ENCODE assay signal across 9 cellular contexts in genomic region chr15:45197512-45197911, GRCh38. TPM values are rescaled to one million over a fixed set of nuclear protein-coding genes. Genes with fewer than 3 reads are reported as not detected.
A peak's percentile ranks its signal among the peaks of the same experiment; 100 is the strongest.
DNase-seq lines count a peak whose midpoint lies in the region; ATAC-seq and TF ChIP-seq lines count a peak whose summit lies in the region.
"Had no signal": no experiment of that assay in that cellular context is flagged by ENCODE, and none has a peak within 500 bp of the region (broad histone marks: within the 10 kb centered on the region; RNA-seq: fewer than 3 reads in every experiment).

No MANE protein-coding gene starts in this region.

- no peaks in the 10 kb centered on the region for H3K79me2 ChIP-seq in OCI-LY1 (ENCODE audit: insufficient read depth, low read length)
- H3K79me2 ChIP-seq in smooth muscle cell (ENCODE audit: low read depth): no peaks in the 10 kb centered on the region

- peak overlapping the region; percentile 7 for H3K27ac Mint-ChIP-seq in activated naive CD4-positive, alpha-beta T cell treated with anti-CD3 and anti-CD28 coated beads for 36 hours
- no peak overlapping the region for H3K27ac Mint-ChIP-seq in endodermal cell

- H4K20me1 ChIP-seq in OCI-LY1 (ENCODE audit: insufficient read depth, low read length) (no peaks in the 10 kb centered on the region), smooth muscle cell (ENCODE audit: low read depth) (no peaks in the 10 kb centered on the region)

- no peaks in the 10 kb centered on the region for H3K9me3 Mint-ChIP-seq in activated naive CD4-positive, alpha-beta T cell treated with anti-CD3 and anti-CD28 coated beads for 36 hours
- no peaks in the 10 kb centered on the region for H3K9me3 Mint-ChIP-seq in endodermal cell

- H3K9me2 ChIP-seq in OCI-LY1 (ENCODE audit: low read depth, low read length): no peaks in the 10 kb centered on the region

- no peaks in the 10 kb centered on the region for H3K9me3 ChIP-seq in OCI-LY1 (ENCODE audit: low read length)
- H3K9me3 ChIP-seq in endodermal cell (ENCODE audit: control insufficient read depth, low read length): no peaks in the 10 kb centered on the region
- H3K9me3 ChIP-seq in smooth muscle cell (replicated peaks; ENCODE audit: low read depth): no peaks in the 10 kb centered on the region
- H3K9me3 ChIP-seq in upper lobe of left lung: no peaks in the 10 kb centered on the region

- WGBS in endodermal cell (ENCODE audit: insufficient coverage in 1 of 2, insufficient read length in 1 of 2), 2 experiments: no CpG with 5 or more reads among the region's 3 CpGs
- 89% methylated on average over 3 of the region's 3 CpGs for WGBS in smooth muscle cell (ENCODE audit: low lambda C conversion rate)
- 86 to 89% methylated on average over 3 of the region's 3 CpGs for WGBS in upper lobe of left lung, 2 donors

- CTCF ChIA-PET in activated naive CD4-positive, alpha-beta T cell treated with anti-CD3 and anti-CD28 coated beads for 36 hours (lab: Charles Lee): interaction anchor here (0.6 to 1.4 kb wide), 7 partner anchors 8 to 410 kb away, joined by 4 to 8 read pairs (median 7); no protein-coding TSS in a partner anchor

- no peak for TF ChIP-seq EP300 in upper lobe of left lung (IDR thresholded peaks at IDR 0.05)

- peak overlapping the region; percentile 53 for H3K4me2 ChIP-seq in OCI-LY1 (ENCODE audit: low read length)
- peak overlapping the region; percentile 82 for H3K4me2 ChIP-seq in smooth muscle cell

- H3F3A ChIP-seq in OCI-LY1 (ENCODE audit: insufficient read depth, low read length) (no peaks in the 10 kb centered on the region), smooth muscle cell (ENCODE audit: low read depth) (peaks cover 15% of the 10 kb centered on the region)

- peaks cover 20% of the 10 kb centered on the region for H3K4me1 ChIP-seq in OCI-LY1 (ENCODE audit: insufficient read depth, low read length, severe bottlenecking)
- no peaks in the 10 kb centered on the region for H3K4me1 ChIP-seq in endodermal cell (ENCODE audit: control insufficient read depth, insufficient read depth, low read length)
- peaks cover 4% of the 10 kb centered on the region for H3K4me1 ChIP-seq in smooth muscle cell (ENCODE audit: low read depth)
- peaks cover 5 to 14% (median 7%) of the 10 kb centered on the region in 4 donors for H3K4me1 ChIP-seq in upper lobe of left lung

- TF ChIP-seq CTCF in OCI-LY1 (IDR thresholded peaks at IDR 0.05; ENCODE audit: low read length) (no peak), endodermal cell (conservative IDR thresholded peaks at IDR 0.05) (no peak), smooth muscle cell (IDR thresholded peaks at IDR 0.05; ENCODE audit: borderline replicate concordance, insufficient read depth, poor library complexity, severe bottlenecking) (no peak), upper lobe of left lung (IDR thresholded peaks at IDR 0.05) (no peak)

- peaks cover 5% of the 10 kb centered on the region for H3K4me1 Mint-ChIP-seq in activated naive CD4-positive, alpha-beta T cell treated with anti-CD3 and anti-CD28 coated beads for 36 hours (ENCODE audit: low read depth)
- peaks cover 3% of the 10 kb centered on the region for H3K4me1 Mint-ChIP-seq in endodermal cell

- H2AFZ ChIP-seq in OCI-LY1 (ENCODE audit: low read length): no peak overlapping the region
- no peak overlapping the region for H2AFZ ChIP-seq in smooth muscle cell (ENCODE audit: low read depth)

- no peaks in the 10 kb centered on the region for H3K27me3 ChIP-seq in OCI-LY1 (ENCODE audit: insufficient read depth, low read length)
- H3K27me3 ChIP-seq in endodermal cell (ENCODE audit: control insufficient read depth, insufficient read depth, low read length, poor library complexity, severe bottlenecking): no peaks in the 10 kb centered on the region
- H3K27me3 ChIP-seq in smooth muscle cell (ENCODE audit: low read depth): no peaks in the 10 kb centered on the region
- H3K27me3 ChIP-seq in upper lobe of left lung: no peaks in the 10 kb centered on the region

- ATAC-seq in HG03460 (IDR thresholded peaks at IDR 0.05; ENCODE audit: unreplicated experiment) (no peak), upper lobe of left lung (ENCODE audit: low FRiP score in 2 of 2) (no peak)

- intact Hi-C loops in activated naive CD4-positive, alpha-beta T cell treated with anti-CD3 and anti-CD28 coated beads for 36 hours (cut with micrococcal nuclease): loop anchor here (5.0 kb wide), 1 partner anchor 175 kb away; the partner anchor contains the start of gene SORD

- H3K4me3 Mint-ChIP-seq in activated naive CD4-positive, alpha-beta T cell treated with anti-CD3 and anti-CD28 coated beads for 36 hours: no peak overlapping the region
- H3K4me3 Mint-ChIP-seq in endodermal cell: no peak overlapping the region

- peaks cover 2% of the 10 kb centered on the region for H3K27me3 Mint-ChIP-seq in activated naive CD4-positive, alpha-beta T cell treated with anti-CD3 and anti-CD28 coated beads for 36 hours (ENCODE audit: low read depth)
- H3K27me3 Mint-ChIP-seq in endodermal cell (ENCODE audit: insufficient read depth): peaks cover 2% of the 10 kb centered on the region

- H3K36me3 ChIP-seq in OCI-LY1 (ENCODE audit: insufficient read depth, low read length) (no peaks in the 10 kb centered on the region), endodermal cell (ENCODE audit: control insufficient read depth, insufficient read depth, low read length) (no peaks in the 10 kb centered on the region), smooth muscle cell (ENCODE audit: low read depth) (no peaks in the 10 kb centered on the region), upper lobe of left lung (no peaks in the 10 kb centered on the region)

- TF ChIP-seq POLR2A in upper lobe of left lung (IDR thresholded peaks at IDR 0.05): no peak

- no peak for DNase-seq in activated naive CD4-positive, alpha-beta T cell treated with anti-CD3 and anti-CD28 coated beads for 36 hours
- DNase-seq in activated naive CD4-positive, alpha-beta T cell treated with anti-CD3 and anti-CD28 coated beads, Interleukin-2, amount 50 U/mL, for 16 hours: no peak
- DNase-seq in endodermal cell: no peak
- DNase-seq in smooth muscle cell (lab: John Stamatoyannopoulos, UW; ENCODE audit: unreplicated experiment): no peak
- DNase-seq in AG20443 (ENCODE audit: low spot score): no peak
- no peak for DNase-seq in upper lobe of left lung
- DNase-seq: T-helper 9 cell had no signal

- peak overlapping the region; percentile 96 for H3K4me3 ChIP-seq in OCI-LY1 (ENCODE audit: low read depth, low read length, poor library complexity, severe bottlenecking)
- peak overlapping the region; percentile 100 for H3K4me3 ChIP-seq in endodermal cell (ENCODE audit: low read length)
- peak overlapping the region; percentile 57 for H3K4me3 ChIP-seq in smooth muscle cell
- H3K4me3 ChIP-seq in upper lobe of left lung: peak overlapping the region in 2 of 4 donors; percentile 77 to 92

- H3K36me3 Mint-ChIP-seq in activated naive CD4-positive, alpha-beta T cell treated with anti-CD3 and anti-CD28 coated beads for 36 hours (ENCODE audit: low read depth): no peaks in the 10 kb centered on the region
- H3K36me3 Mint-ChIP-seq in endodermal cell (ENCODE audit: low read depth): no peaks in the 10 kb centered on the region

- H3K9ac ChIP-seq in OCI-LY1 (ENCODE audit: low read length) (no peak overlapping the region), endodermal cell (ENCODE audit: extremely low read depth, low read length, poor library complexity, severe bottlenecking) (no peak overlapping the region), smooth muscle cell (ENCODE audit: low read depth) (no peak overlapping the region)

- H3K27ac ChIP-seq in OCI-LY1 (ENCODE audit: low read depth, low read length, poor library complexity, severe bottlenecking): no peak overlapping the region
- H3K27ac ChIP-seq in endodermal cell (ENCODE audit: low read depth, low read length): no peak overlapping the region
- H3K27ac ChIP-seq in smooth muscle cell (ENCODE audit: low read depth): no peak overlapping the region
- H3K27ac ChIP-seq in upper lobe of left lung: no peak overlapping the region

RNA-seq across cellular contexts. Expression of gene SHF, which starts 9.7 kb away (rescaled TPM):
- total RNA-seq in activated naive CD4-positive, alpha-beta T cell treated with anti-CD3 and anti-CD28 coated beads for 36 hours: 1 to 10 TPM; 2.3 to 3.3 TPM
- 10 to 100 TPM; 42.0 to 53.8 TPM for total RNA-seq in endodermal cell
- 45.2 TPM for polyA plus RNA-seq in endodermal cell (2013, experiment 1 of 2)
- 43.5 TPM for polyA plus RNA-seq in endodermal cell (2013, experiment 2 of 2)
- total RNA-seq in smooth muscle cell: 11.7 and 41.3 TPM in 2 replicates
- 16.4 and 28.3 TPM in 2 replicates for polyA plus RNA-seq in smooth muscle cell
- 1 to 10 TPM; 1.4 to 8.0 (median 5.1) TPM for total RNA-seq in upper lobe of left lung

RNA-seq across cellular contexts. Expression of gene SLC28A2, which starts 54.5 kb away (rescaled TPM):
- total RNA-seq in activated naive CD4-positive, alpha-beta T cell treated with anti-CD3 and anti-CD28 coated beads for 36 hours: not detected
- total RNA-seq in endodermal cell (1 to 10 TPM; 3.8 to 4.4 TPM), smooth muscle cell (not detected in 2 replicates), upper lobe of left lung (under 1 TPM in 1 of 6 donors, not detected in 5; 0.20 TPM)
- 0.85 TPM for polyA plus RNA-seq in endodermal cell (2013, experiment 1 of 2)
- polyA plus RNA-seq in endodermal cell (2013, experiment 2 of 2): 1.4 TPM
- polyA plus RNA-seq in smooth muscle cell: not detected in 2 replicates
